Comparison of ENCODE assay signal across 2 cellular contexts in the genomic region with DNA sequence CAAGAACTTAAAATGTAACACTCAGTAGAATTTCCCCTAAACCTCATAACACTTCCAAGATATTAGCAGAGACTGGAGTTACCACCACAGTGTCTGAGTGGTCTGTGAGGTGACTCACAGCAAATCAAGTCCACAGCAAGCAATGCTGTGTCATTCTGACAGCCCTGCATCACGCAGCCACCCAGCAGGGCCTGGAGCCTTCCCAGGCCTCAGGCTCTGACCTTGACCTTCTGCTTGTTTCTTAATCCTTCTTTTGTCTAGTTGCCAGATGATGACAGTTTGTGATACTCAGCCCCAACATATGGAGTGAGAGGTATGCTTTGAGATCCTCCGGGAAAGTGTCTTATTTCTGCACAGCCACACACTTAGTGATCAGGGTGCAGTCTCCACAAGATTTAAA.
A peak's percentile ranks its signal among the peaks of the same experiment; 100 is the strongest.
TF ChIP-seq lines count a peak whose summit lies in the region.

No MANE protein-coding gene starts in this region.

TF ChIP-seq in IMR-90, 13 proteins besides CTCF, POLR2A, EP300 and RAD21:
- TF ChIP-seq CEBPB (IDR thresholded peaks at IDR 0.05; ENCODE audit: low read depth, low read length) (peak; percentile 75), MAFK (IDR thresholded peaks at IDR 0.05; ENCODE audit: low read depth, low read length) (peak; percentile 79), NFE2L2 (IDR thresholded peaks at IDR 0.05; ENCODE audit: low read depth, low read length) (peak; percentile 98), FOS (IDR thresholded peaks at IDR 0.05; ENCODE audit: low read depth, low read length) (peak; percentile 79; the same call in 1 of the 2 replicates)
- TF ChIP-seq, protein P1, sequence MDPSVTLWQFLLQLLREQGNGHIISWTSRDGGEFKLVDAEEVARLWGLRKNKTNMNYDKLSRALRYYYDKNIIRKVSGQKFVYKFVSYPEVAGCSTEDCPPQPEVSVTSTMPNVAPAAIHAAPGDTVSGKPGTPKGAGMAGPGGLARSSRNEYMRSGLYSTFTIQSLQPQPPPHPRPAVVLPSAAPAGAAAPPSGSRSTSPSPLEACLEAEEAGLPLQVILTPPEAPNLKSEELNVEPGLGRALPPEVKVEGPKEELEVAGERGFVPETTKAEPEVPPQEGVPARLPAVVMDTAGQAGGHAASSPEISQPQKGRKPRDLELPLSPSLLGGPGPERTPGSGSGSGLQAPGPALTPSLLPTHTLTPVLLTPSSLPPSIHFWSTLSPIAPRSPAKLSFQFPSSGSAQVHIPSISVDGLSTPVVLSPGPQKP (IDR thresholded peaks at IDR 0.05; ENCODE audit: borderline replicate concordance, low read depth, low read length) = no peak

TF ChIP-seq in HepG2, 621 proteins besides CTCF, POLR2A, EP300 and RAD21 (continues in another document):
- no peak for TF ChIP-seq ZNF3 (CRISPR knock-in tag; IDR thresholded peaks at IDR 0.05)
- 0 out of 2 replicates have a peak, but pooled peaks have one; percentile 21 for TF ChIP-seq CREB1 (IDR thresholded peaks at IDR 0.05)
- no peak for TF ChIP-seq CREB1 (CRISPR knock-in tag; IDR thresholded peaks at IDR 0.05)
- TF ChIP-seq ZNF567 (CRISPR knock-in tag; IDR thresholded peaks at IDR 0.05; ENCODE audit: borderline replicate concordance) = no peak
- TF ChIP-seq ESRRA (CRISPR knock-in tag; IDR thresholded peaks at IDR 0.05; ENCODE audit: low read depth) = no peak
- no peak for TF ChIP-seq MBNL3 (CRISPR knock-in tag; conservative IDR thresholded peaks at IDR 0.05)
- TF ChIP-seq TAF1 (CRISPR knock-in tag; IDR thresholded peaks at IDR 0.05) = no peak
- no peak for TF ChIP-seq SETDB1 (CRISPR knock-in tag; IDR thresholded peaks at IDR 0.05; ENCODE audit: borderline replicate concordance)
- TF ChIP-seq ZNF850 (CRISPR knock-in tag; conservative IDR thresholded peaks at IDR 0.05) = no peak
- no peak for TF ChIP-seq SMYD3 (CRISPR knock-in tag; IDR thresholded peaks at IDR 0.05)
- no peak for TF ChIP-seq ZNF776 (CRISPR knock-in tag; IDR thresholded peaks at IDR 0.05)
- TF ChIP-seq TFAP4 (IDR thresholded peaks at IDR 0.05; ENCODE audit: borderline replicate concordance, low read depth) = no peak
- no peak for TF ChIP-seq BHLHE40 (IDR thresholded peaks at IDR 0.05; ENCODE audit: low read length)
- peak; percentile 64 for TF ChIP-seq MAFF (IDR thresholded peaks at IDR 0.05; ENCODE audit: low read depth, low read length)
- no peak for TF ChIP-seq MAZ (IDR thresholded peaks at IDR 0.05; ENCODE audit: borderline replicate concordance, low read depth, low read length)
- no peak for TF ChIP-seq MAZ (CRISPR knock-in tag; IDR thresholded peaks at IDR 0.05; ENCODE audit: low read depth)
- TF ChIP-seq, protein P2, sequence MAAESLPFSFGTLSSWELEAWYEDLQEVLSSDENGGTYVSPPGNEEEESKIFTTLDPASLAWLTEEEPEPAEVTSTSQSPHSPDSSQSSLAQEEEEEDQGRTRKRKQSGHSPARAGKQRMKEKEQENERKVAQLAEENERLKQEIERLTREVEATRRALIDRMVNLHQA (CRISPR knock-in tag; IDR thresholded peaks at IDR 0.05) = no peak
- TF ChIP-seq, protein P3, sequence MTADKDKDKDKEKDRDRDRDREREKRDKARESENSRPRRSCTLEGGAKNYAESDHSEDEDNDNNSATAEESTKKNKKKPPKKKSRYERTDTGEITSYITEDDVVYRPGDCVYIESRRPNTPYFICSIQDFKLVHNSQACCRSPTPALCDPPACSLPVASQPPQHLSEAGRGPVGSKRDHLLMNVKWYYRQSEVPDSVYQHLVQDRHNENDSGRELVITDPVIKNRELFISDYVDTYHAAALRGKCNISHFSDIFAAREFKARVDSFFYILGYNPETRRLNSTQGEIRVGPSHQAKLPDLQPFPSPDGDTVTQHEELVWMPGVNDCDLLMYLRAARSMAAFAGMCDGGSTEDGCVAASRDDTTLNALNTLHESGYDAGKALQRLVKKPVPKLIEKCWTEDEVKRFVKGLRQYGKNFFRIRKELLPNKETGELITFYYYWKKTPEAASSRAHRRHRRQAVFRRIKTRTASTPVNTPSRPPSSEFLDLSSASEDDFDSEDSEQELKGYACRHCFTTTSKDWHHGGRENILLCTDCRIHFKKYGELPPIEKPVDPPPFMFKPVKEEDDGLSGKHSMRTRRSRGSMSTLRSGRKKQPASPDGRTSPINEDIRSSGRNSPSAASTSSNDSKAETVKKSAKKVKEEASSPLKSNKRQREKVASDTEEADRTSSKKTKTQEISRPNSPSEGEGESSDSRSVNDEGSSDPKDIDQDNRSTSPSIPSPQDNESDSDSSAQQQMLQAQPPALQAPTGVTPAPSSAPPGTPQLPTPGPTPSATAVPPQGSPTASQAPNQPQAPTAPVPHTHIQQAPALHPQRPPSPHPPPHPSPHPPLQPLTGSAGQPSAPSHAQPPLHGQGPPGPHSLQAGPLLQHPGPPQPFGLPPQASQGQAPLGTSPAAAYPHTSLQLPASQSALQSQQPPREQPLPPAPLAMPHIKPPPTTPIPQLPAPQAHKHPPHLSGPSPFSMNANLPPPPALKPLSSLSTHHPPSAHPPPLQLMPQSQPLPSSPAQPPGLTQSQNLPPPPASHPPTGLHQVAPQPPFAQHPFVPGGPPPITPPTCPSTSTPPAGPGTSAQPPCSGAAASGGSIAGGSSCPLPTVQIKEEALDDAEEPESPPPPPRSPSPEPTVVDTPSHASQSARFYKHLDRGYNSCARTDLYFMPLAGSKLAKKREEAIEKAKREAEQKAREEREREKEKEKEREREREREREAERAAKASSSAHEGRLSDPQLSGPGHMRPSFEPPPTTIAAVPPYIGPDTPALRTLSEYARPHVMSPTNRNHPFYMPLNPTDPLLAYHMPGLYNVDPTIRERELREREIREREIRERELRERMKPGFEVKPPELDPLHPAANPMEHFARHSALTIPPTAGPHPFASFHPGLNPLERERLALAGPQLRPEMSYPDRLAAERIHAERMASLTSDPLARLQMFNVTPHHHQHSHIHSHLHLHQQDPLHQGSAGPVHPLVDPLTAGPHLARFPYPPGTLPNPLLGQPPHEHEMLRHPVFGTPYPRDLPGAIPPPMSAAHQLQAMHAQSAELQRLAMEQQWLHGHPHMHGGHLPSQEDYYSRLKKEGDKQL (CRISPR knock-in tag; IDR thresholded peaks at IDR 0.05; ENCODE audit: low read depth) = no peak
- TF ChIP-seq, protein P4, sequence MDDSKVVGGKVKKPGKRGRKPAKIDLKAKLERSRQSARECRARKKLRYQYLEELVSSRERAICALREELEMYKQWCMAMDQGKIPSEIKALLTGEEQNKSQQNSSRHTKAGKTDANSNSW (CRISPR knock-in tag; IDR thresholded peaks at IDR 0.05; ENCODE audit: borderline replicate concordance) = no peak
- TF ChIP-seq HMG20A (CRISPR knock-in tag; IDR thresholded peaks at IDR 0.05; ENCODE audit: borderline replicate concordance) = peak; percentile 69; the same call in 1 of the 2 replicates
- TF ChIP-seq PHB2 (IDR thresholded peaks at IDR 0.05; ENCODE audit: partially characterized antibody) = no peak
- no peak for TF ChIP-seq TCF12 (IDR thresholded peaks at IDR 0.05)
- TF ChIP-seq TCF12 (CRISPR knock-in tag; IDR thresholded peaks at IDR 0.05) = no peak
- peak; percentile 81 for TF ChIP-seq NR2F6 (IDR thresholded peaks at IDR 0.05)
- TF ChIP-seq NR2F6 (CRISPR knock-in tag; IDR thresholded peaks at IDR 0.05) = peak; percentile 70
- TF ChIP-seq ZNF224 (CRISPR knock-in tag; IDR thresholded peaks at IDR 0.05) = no peak
- no peak for TF ChIP-seq ZMYM2 (CRISPR knock-in tag; IDR thresholded peaks at IDR 0.05)
- TF ChIP-seq KLF13 (CRISPR knock-in tag; IDR thresholded peaks at IDR 0.05) = no peak
- no peak for TF ChIP-seq MBD4 (IDR thresholded peaks at IDR 0.05; ENCODE audit: borderline replicate concordance, low read length)
- TF ChIP-seq AGO1 (IDR thresholded peaks at IDR 0.05; ENCODE audit: low read depth, low read length, poor library complexity, severe bottlenecking) = no peak
- TF ChIP-seq GABPB1 (CRISPR knock-in tag; IDR thresholded peaks at IDR 0.05) = no peak
- TF ChIP-seq, protein P5, sequence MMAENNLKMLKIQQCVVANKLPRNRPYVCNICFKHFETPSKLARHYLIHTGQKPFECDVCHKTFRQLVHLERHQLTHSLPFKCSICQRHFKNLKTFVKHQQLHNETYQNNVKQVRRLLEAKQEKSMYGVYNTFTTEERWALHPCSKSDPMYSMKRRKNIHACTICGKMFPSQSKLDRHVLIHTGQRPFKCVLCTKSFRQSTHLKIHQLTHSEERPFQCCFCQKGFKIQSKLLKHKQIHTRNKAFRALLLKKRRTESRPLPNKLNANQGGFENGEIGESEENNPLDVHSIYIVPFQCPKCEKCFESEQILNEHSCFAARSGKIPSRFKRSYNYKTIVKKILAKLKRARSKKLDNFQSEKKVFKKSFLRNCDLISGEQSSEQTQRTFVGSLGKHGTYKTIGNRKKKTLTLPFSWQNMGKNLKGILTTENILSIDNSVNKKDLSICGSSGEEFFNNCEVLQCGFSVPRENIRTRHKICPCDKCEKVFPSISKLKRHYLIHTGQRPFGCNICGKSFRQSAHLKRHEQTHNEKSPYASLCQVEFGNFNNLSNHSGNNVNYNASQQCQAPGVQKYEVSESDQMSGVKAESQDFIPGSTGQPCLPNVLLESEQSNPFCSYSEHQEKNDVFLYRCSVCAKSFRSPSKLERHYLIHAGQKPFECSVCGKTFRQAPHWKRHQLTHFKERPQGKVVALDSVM (CRISPR knock-in tag; IDR thresholded peaks at IDR 0.05) = no peak
- no peak for TF ChIP-seq ZNF235 (CRISPR knock-in tag; IDR thresholded peaks at IDR 0.05; ENCODE audit: borderline replicate concordance)
- TF ChIP-seq, protein P6, sequence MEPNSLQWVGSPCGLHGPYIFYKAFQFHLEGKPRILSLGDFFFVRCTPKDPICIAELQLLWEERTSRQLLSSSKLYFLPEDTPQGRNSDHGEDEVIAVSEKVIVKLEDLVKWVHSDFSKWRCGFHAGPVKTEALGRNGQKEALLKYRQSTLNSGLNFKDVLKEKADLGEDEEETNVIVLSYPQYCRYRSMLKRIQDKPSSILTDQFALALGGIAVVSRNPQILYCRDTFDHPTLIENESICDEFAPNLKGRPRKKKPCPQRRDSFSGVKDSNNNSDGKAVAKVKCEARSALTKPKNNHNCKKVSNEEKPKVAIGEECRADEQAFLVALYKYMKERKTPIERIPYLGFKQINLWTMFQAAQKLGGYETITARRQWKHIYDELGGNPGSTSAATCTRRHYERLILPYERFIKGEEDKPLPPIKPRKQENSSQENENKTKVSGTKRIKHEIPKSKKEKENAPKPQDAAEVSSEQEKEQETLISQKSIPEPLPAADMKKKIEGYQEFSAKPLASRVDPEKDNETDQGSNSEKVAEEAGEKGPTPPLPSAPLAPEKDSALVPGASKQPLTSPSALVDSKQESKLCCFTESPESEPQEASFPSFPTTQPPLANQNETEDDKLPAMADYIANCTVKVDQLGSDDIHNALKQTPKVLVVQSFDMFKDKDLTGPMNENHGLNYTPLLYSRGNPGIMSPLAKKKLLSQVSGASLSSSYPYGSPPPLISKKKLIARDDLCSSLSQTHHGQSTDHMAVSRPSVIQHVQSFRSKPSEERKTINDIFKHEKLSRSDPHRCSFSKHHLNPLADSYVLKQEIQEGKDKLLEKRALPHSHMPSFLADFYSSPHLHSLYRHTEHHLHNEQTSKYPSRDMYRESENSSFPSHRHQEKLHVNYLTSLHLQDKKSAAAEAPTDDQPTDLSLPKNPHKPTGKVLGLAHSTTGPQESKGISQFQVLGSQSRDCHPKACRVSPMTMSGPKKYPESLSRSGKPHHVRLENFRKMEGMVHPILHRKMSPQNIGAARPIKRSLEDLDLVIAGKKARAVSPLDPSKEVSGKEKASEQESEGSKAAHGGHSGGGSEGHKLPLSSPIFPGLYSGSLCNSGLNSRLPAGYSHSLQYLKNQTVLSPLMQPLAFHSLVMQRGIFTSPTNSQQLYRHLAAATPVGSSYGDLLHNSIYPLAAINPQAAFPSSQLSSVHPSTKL (CRISPR knock-in tag; IDR thresholded peaks at IDR 0.05) = peak; percentile 70
- no peak for TF ChIP-seq ZNF609 (CRISPR knock-in tag; IDR thresholded peaks at IDR 0.05; ENCODE audit: borderline replicate concordance)
- TF ChIP-seq ZNF564 (CRISPR knock-in tag; IDR thresholded peaks at IDR 0.05) = no peak
- no peak for TF ChIP-seq ZNF501 (CRISPR knock-in tag; IDR thresholded peaks at IDR 0.05)
- TF ChIP-seq, protein P7, sequence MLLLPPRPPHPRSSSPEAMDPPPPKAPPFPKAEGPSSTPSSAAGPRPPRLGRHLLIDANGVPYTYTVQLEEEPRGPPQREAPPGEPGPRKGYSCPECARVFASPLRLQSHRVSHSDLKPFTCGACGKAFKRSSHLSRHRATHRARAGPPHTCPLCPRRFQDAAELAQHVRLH (CRISPR knock-in tag; IDR thresholded peaks at IDR 0.05; ENCODE audit: borderline replicate concordance, low read depth) = no peak
